2 cellular contexts compared by ENCODE assay signal in the genomic region with DNA sequence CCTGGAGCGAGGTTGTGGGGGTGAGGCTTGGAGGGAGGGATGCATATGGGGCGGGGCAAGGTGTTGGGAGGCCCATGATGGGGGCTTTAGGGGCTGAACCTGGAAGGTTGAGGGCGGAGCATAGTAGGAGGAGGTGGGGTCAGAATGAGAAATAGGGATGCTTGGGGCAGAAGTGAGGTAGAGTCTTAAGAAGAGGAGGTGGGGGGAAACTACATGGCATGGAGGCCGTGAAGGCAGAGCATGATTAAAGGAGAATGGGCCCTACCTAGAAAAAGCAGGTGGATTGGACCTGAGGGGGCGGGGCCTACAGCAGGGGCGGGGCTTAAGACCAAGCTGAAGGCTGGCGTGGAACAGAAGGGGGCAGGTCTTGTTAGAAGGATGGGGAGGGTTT.
TF ChIP-seq lines count a peak whose summit lies in the region.

No MANE protein-coding gene starts in this region.

TF ChIP-seq in WTC11, 78 proteins besides CTCF, POLR2A, EP300 and RAD21 (continues in another document):
- no peak for TF ChIP-seq TCF7 (CRISPR knock-in tag; IDR thresholded peaks at IDR 0.05; ENCODE audit: low read depth)
- TF ChIP-seq GRHL2 (CRISPR knock-in tag; IDR thresholded peaks at IDR 0.05; ENCODE audit: insufficient replicate concordance, severe bottlenecking): no peak
- TF ChIP-seq, protein P1, sequence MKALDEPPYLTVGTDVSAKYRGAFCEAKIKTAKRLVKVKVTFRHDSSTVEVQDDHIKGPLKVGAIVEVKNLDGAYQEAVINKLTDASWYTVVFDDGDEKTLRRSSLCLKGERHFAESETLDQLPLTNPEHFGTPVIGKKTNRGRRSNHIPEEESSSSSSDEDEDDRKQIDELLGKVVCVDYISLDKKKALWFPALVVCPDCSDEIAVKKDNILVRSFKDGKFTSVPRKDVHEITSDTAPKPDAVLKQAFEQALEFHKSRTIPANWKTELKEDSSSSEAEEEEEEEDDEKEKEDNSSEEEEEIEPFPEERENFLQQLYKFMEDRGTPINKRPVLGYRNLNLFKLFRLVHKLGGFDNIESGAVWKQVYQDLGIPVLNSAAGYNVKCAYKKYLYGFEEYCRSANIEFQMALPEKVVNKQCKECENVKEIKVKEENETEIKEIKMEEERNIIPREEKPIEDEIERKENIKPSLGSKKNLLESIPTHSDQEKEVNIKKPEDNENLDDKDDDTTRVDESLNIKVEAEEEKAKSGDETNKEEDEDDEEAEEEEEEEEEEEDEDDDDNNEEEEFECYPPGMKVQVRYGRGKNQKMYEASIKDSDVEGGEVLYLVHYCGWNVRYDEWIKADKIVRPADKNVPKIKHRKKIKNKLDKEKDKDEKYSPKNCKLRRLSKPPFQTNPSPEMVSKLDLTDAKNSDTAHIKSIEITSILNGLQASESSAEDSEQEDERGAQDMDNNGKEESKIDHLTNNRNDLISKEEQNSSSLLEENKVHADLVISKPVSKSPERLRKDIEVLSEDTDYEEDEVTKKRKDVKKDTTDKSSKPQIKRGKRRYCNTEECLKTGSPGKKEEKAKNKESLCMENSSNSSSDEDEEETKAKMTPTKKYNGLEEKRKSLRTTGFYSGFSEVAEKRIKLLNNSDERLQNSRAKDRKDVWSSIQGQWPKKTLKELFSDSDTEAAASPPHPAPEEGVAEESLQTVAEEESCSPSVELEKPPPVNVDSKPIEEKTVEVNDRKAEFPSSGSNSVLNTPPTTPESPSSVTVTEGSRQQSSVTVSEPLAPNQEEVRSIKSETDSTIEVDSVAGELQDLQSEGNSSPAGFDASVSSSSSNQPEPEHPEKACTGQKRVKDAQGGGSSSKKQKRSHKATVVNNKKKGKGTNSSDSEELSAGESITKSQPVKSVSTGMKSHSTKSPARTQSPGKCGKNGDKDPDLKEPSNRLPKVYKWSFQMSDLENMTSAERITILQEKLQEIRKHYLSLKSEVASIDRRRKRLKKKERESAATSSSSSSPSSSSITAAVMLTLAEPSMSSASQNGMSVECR (CRISPR knock-in tag; IDR thresholded peaks at IDR 0.05; ENCODE audit: borderline replicate concordance): no peak
- TF ChIP-seq, protein P2, sequence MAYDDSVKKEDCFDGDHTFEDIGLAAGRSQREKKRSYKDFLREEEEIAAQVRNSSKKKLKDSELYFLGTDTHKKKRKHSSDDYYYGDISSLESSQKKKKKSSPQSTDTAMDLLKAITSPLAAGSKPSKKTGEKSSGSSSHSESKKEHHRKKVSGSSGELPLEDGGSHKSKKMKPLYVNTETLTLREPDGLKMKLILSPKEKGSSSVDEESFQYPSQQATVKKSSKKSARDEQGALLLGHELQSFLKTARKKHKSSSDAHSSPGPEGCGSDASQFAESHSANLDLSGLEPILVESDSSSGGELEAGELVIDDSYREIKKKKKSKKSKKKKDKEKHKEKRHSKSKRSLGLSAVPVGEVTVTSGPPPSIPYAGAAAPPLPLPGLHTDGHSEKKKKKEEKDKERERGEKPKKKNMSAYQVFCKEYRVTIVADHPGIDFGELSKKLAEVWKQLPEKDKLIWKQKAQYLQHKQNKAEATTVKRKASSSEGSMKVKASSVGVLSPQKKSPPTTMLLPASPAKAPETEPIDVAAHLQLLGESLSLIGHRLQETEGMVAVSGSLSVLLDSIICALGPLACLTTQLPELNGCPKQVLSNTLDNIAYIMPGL (CRISPR knock-in tag; IDR thresholded peaks at IDR 0.05): no peak
- TF ChIP-seq, protein P3, sequence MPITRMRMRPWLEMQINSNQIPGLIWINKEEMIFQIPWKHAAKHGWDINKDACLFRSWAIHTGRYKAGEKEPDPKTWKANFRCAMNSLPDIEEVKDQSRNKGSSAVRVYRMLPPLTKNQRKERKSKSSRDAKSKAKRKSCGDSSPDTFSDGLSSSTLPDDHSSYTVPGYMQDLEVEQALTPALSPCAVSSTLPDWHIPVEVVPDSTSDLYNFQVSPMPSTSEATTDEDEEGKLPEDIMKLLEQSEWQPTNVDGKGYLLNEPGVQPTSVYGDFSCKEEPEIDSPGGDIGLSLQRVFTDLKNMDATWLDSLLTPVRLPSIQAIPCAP (CRISPR knock-in tag; IDR thresholded peaks at IDR 0.05): no peak
- TF ChIP-seq, protein P4, sequence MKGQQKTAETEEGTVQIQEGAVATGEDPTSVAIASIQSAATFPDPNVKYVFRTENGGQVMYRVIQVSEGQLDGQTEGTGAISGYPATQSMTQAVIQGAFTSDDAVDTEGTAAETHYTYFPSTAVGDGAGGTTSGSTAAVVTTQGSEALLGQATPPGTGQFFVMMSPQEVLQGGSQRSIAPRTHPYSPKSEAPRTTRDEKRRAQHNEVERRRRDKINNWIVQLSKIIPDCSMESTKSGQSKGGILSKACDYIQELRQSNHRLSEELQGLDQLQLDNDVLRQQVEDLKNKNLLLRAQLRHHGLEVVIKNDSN (CRISPR knock-in tag; IDR thresholded peaks at IDR 0.05): no peak
- no peak for TF ChIP-seq FOXJ3 (CRISPR knock-in tag; IDR thresholded peaks at IDR 0.05; ENCODE audit: borderline replicate concordance)
- TF ChIP-seq, protein P5, sequence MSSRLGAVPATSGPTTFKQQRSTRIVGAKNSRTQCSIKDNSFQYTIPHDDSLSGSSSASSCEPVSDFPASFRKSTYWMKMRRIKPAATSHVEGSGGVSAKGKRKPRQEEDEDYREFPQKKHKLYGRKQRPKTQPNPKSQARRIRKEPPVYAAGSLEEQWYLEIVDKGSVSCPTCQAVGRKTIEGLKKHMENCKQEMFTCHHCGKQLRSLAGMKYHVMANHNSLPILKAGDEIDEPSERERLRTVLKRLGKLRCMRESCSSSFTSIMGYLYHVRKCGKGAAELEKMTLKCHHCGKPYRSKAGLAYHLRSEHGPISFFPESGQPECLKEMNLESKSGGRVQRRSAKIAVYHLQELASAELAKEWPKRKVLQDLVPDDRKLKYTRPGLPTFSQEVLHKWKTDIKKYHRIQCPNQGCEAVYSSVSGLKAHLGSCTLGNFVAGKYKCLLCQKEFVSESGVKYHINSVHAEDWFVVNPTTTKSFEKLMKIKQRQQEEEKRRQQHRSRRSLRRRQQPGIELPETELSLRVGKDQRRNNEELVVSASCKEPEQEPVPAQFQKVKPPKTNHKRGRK (CRISPR knock-in tag; IDR thresholded peaks at IDR 0.05; ENCODE audit: borderline replicate concordance): no peak
- no peak for TF ChIP-seq CBFB (CRISPR knock-in tag; IDR thresholded peaks at IDR 0.05; ENCODE audit: low read depth)
- TF ChIP-seq STAT6 (CRISPR knock-in tag; conservative IDR thresholded peaks at IDR 0.05; ENCODE audit: low read depth): no peak

TF ChIP-seq in H1, 55 proteins besides CTCF, POLR2A, EP300 and RAD21:
- TF ChIP-seq, protein P6, sequence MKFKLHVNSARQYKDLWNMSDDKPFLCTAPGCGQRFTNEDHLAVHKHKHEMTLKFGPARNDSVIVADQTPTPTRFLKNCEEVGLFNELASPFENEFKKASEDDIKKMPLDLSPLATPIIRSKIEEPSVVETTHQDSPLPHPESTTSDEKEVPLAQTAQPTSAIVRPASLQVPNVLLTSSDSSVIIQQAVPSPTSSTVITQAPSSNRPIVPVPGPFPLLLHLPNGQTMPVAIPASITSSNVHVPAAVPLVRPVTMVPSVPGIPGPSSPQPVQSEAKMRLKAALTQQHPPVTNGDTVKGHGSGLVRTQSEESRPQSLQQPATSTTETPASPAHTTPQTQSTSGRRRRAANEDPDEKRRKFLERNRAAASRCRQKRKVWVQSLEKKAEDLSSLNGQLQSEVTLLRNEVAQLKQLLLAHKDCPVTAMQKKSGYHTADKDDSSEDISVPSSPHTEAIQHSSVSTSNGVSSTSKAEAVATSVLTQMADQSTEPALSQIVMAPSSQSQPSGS (IDR thresholded peaks at IDR 0.05; ENCODE audit: low read length): no peak
- TF ChIP-seq SP1 (IDR thresholded peaks at IDR 0.05; ENCODE audit: low read depth, low read length): peak; percentile 62
TF ChIP-seq in H1: peak in this region for 1.
